Comparison of ENCODE assay signal across 1 cellular context in the genomic region with DNA sequence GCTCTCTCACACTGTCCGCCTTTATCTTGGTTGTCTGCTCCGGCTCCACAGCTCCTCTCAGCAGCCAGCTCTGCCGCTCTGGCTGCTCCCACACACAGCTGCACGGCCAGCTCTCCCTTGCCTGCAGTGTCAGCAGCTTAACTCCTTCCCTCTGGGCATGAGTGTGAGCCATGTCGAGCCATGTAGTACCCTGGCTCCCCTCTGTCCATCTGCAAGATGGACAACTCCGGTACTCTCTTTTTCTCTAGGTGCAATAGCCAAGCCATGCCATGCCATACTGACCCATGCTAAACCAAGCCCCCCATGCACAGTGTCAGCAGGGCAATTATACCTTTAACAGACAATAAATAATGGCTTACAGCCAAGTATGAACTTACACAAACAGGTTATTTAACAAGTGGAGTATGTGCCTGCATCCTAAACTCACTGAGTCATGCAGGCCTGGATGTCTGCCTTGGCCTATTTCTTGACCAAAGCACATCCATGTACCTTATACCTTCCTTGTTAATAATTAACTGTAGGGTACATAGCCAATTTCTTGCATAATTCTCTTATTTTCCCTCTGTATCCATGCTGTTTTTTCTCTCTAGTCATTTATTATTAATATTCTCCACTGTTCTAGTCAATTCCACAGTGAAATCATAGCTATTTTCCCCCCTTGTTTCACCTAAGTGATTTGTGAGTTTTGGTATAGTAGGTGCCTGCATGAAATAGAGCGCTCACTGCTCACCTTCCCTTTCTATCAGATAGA.
TF ChIP-seq lines count a peak whose summit lies in the region.

No MANE protein-coding gene starts in this region.

TF ChIP-seq in H1, 55 proteins besides CTCF, POLR2A, EP300 and RAD21 (continued from another document):
- TF ChIP-seq, protein P1, sequence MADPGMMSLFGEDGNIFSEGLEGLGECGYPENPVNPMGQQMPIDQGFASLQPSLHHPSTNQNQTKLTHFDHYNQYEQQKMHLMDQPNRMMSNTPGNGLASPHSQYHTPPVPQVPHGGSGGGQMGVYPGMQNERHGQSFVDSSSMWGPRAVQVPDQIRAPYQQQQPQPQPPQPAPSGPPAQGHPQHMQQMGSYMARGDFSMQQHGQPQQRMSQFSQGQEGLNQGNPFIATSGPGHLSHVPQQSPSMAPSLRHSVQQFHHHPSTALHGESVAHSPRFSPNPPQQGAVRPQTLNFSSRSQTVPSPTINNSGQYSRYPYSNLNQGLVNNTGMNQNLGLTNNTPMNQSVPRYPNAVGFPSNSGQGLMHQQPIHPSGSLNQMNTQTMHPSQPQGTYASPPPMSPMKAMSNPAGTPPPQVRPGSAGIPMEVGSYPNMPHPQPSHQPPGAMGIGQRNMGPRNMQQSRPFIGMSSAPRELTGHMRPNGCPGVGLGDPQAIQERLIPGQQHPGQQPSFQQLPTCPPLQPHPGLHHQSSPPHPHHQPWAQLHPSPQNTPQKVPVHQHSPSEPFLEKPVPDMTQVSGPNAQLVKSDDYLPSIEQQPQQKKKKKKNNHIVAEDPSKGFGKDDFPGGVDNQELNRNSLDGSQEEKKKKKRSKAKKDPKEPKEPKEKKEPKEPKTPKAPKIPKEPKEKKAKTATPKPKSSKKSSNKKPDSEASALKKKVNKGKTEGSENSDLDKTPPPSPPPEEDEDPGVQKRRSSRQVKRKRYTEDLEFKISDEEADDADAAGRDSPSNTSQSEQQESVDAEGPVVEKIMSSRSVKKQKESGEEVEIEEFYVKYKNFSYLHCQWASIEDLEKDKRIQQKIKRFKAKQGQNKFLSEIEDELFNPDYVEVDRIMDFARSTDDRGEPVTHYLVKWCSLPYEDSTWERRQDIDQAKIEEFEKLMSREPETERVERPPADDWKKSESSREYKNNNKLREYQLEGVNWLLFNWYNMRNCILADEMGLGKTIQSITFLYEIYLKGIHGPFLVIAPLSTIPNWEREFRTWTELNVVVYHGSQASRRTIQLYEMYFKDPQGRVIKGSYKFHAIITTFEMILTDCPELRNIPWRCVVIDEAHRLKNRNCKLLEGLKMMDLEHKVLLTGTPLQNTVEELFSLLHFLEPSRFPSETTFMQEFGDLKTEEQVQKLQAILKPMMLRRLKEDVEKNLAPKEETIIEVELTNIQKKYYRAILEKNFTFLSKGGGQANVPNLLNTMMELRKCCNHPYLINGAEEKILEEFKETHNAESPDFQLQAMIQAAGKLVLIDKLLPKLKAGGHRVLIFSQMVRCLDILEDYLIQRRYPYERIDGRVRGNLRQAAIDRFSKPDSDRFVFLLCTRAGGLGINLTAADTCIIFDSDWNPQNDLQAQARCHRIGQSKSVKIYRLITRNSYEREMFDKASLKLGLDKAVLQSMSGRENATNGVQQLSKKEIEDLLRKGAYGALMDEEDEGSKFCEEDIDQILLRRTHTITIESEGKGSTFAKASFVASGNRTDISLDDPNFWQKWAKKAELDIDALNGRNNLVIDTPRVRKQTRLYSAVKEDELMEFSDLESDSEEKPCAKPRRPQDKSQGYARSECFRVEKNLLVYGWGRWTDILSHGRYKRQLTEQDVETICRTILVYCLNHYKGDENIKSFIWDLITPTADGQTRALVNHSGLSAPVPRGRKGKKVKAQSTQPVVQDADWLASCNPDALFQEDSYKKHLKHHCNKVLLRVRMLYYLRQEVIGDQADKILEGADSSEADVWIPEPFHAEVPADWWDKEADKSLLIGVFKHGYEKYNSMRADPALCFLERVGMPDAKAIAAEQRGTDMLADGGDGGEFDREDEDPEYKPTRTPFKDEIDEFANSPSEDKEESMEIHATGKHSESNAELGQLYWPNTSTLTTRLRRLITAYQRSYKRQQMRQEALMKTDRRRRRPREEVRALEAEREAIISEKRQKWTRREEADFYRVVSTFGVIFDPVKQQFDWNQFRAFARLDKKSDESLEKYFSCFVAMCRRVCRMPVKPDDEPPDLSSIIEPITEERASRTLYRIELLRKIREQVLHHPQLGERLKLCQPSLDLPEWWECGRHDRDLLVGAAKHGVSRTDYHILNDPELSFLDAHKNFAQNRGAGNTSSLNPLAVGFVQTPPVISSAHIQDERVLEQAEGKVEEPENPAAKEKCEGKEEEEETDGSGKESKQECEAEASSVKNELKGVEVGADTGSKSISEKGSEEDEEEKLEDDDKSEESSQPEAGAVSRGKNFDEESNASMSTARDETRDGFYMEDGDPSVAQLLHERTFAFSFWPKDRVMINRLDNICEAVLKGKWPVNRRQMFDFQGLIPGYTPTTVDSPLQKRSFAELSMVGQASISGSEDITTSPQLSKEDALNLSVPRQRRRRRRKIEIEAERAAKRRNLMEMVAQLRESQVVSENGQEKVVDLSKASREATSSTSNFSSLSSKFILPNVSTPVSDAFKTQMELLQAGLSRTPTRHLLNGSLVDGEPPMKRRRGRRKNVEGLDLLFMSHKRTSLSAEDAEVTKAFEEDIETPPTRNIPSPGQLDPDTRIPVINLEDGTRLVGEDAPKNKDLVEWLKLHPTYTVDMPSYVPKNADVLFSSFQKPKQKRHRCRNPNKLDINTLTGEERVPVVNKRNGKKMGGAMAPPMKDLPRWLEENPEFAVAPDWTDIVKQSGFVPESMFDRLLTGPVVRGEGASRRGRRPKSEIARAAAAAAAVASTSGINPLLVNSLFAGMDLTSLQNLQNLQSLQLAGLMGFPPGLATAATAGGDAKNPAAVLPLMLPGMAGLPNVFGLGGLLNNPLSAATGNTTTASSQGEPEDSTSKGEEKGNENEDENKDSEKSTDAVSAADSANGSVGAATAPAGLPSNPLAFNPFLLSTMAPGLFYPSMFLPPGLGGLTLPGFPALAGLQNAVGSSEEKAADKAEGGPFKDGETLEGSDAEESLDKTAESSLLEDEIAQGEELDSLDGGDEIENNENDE (IDR thresholded peaks at IDR 0.05; ENCODE audit: insufficient replicate concordance, low read length): no peak
- TF ChIP-seq BCL11A (IDR thresholded peaks at IDR 0.05; ENCODE audit: low read depth in 2 of 2, low read length in 2 of 2): no peak
- no peak for TF ChIP-seq HDAC6 (IDR thresholded peaks at IDR 0.05; ENCODE audit: low read depth, low read length)
- TF ChIP-seq TAF1 (IDR thresholded peaks at IDR 0.05; ENCODE audit: low read depth, low read length): no peak
- no peak for TF ChIP-seq ASH2L (IDR thresholded peaks at IDR 0.05; ENCODE audit: low read length)
- no peak for TF ChIP-seq SRF (IDR thresholded peaks at IDR 0.05; ENCODE audit: low read depth, low read length)
- no peak for TF ChIP-seq CTBP2 (IDR thresholded peaks at IDR 0.05; ENCODE audit: borderline replicate concordance, insufficient read depth, insufficient read length, low read length)
- TF ChIP-seq, protein P2, sequence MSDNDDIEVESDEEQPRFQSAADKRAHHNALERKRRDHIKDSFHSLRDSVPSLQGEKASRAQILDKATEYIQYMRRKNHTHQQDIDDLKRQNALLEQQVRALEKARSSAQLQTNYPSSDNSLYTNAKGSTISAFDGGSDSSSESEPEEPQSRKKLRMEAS (IDR thresholded peaks at IDR 0.05): no peak
- TF ChIP-seq SP2 (IDR thresholded peaks at IDR 0.05; ENCODE audit: low read length): no peak
- TF ChIP-seq KDM1A (IDR thresholded peaks at IDR 0.05; ENCODE audit: borderline replicate concordance, low read length): no peak
- TF ChIP-seq JUN (IDR thresholded peaks at IDR 0.05; ENCODE audit: low read depth, low read length): no peak
- TF ChIP-seq GTF2F1 (IDR thresholded peaks at IDR 0.05; ENCODE audit: borderline replicate concordance, low read depth, low read length): no peak
- TF ChIP-seq POLR2AphosphoS5 (IDR thresholded peaks at IDR 0.05; ENCODE audit: low read depth, low read length): no peak
- no peak for TF ChIP-seq MAFK (IDR thresholded peaks at IDR 0.05; ENCODE audit: low read depth, low read length)
- TF ChIP-seq CHD2 (IDR thresholded peaks at IDR 0.05; ENCODE audit: low read length): no peak
- TF ChIP-seq, protein P3, sequence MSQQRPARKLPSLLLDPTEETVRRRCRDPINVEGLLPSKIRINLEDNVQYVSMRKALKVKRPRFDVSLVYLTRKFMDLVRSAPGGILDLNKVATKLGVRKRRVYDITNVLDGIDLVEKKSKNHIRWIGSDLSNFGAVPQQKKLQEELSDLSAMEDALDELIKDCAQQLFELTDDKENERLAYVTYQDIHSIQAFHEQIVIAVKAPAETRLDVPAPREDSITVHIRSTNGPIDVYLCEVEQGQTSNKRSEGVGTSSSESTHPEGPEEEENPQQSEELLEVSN (IDR thresholded peaks at IDR 0.05): no peak
